Comparison of ENCODE assay signal across 21 cellular contexts in genomic region chr2:179036353-179036905, GRCh38. TPM values are rescaled to one million over a fixed set of nuclear protein-coding genes. Genes with fewer than 3 reads are reported as not detected.
DNase-seq lines count a peak whose midpoint lies in the region; ATAC-seq, FAIRE-seq and TF ChIP-seq lines count a peak whose summit lies in the region.
"Had no signal": no experiment of that assay in that cellular context is flagged by ENCODE, and none has a peak within 500 bp of the region (broad histone marks: within the 10 kb centered on the region; RNA-seq: fewer than 3 reads in every experiment).

No MANE protein-coding gene starts in this region.

- peaks cover 26 to 38% (median 31%) of the 10 kb centered on the region in 3 donors for H3K4me1 Mint-ChIP-seq in T-cell
- H3K4me1 Mint-ChIP-seq in neural progenitor cell = peaks cover 5% of the 10 kb centered on the region
- H3K4me1 Mint-ChIP-seq in WTC11 = peaks cover 16% of the 10 kb centered on the region

- H3K4me3 ChIP-seq in cardiac muscle cell = no peak overlapping the region
- no peak overlapping the region for H3K4me3 ChIP-seq in right atrium auricular region
- H3K4me3 ChIP-seq in neural progenitor cell = no peak overlapping the region

- H3K9me3 Mint-ChIP-seq in T-cell (peaks cover 0 to 3% (median 0%) of the 10 kb centered on the region in 3 donors), neural progenitor cell (no peaks in the 10 kb centered on the region), WTC11 (peaks cover 9% of the 10 kb centered on the region)

- TF ChIP-seq CTCF in cardiac muscle cell (IDR thresholded peaks at IDR 0.05; ENCODE audit: low read depth, low read length) = no peak
- no peak for TF ChIP-seq CTCF in right atrium auricular region (IDR thresholded peaks at IDR 0.05)
- TF ChIP-seq CTCF in neural progenitor cell (IDR thresholded peaks at IDR 0.05) = no peak
- no peak for TF ChIP-seq CTCF in WTC11 (IDR thresholded peaks at IDR 0.05)

- FAIRE-seq in GM12891 (lab: Jason Lieb, UNC) = peak; percentile 33

- H3K36me3 ChIP-seq in cardiac muscle cell (peaks cover 7% of the 10 kb centered on the region), right atrium auricular region (no peaks in the 10 kb centered on the region), neural progenitor cell (no peaks in the 10 kb centered on the region)
- H3K36me3 ChIP-seq: BE2C had no signal

- H3F3A ChIP-seq in neural progenitor cell (ENCODE audit: low read depth) = peaks cover 10% of the 10 kb centered on the region

- peak overlapping the region; percentile 62 for H3K27ac ChIP-seq in cardiac muscle cell
- H3K27ac ChIP-seq in right atrium auricular region = no peak overlapping the region
- no peak overlapping the region for H3K27ac ChIP-seq in neural progenitor cell

- no peak overlapping the region for H3K9ac ChIP-seq in neural progenitor cell
- H3K9ac ChIP-seq: SK-N-SH had no signal

- DNase-seq in cardiac muscle cell (ENCODE audit: low read depth in 1 of 2, low spot score in 1 of 2) (no peak), right atrium auricular region (ENCODE audit: low spot score) (no peak), GM12891 (ENCODE audit: insufficient read length, low spot score) (no peak), T-cell (no peak), neural progenitor cell (ENCODE audit: low spot score) (no peak), NCI-H1092 treated with DMSO at 0.1 percent for 48 hours (lab: John Stamatoyannopoulos, UW) (no peak), WTC11 (ENCODE audit: low spot score) (no peak), foreskin melanocyte (no peak)
- DNase-seq: BE2C; DMS 273 treated with DMSO at 0.1 percent for 48 hours; NCI-H146; NCI-H226; NCI-H69; NK-92 treated with Interleukin-12 subunit alpha and Interleukin-12 subunit beta, amount 100 ng/mL, for 24 hours; PC-3; SK-N-SH had no signal

- no peaks in the 10 kb centered on the region for H4K20me1 ChIP-seq in neural progenitor cell (ENCODE audit: low read depth)

- ATAC-seq in T-cell (replicated peaks in 1 of 4) = no peak
- no peak for ATAC-seq in WTC11
- ATAC-seq: HCT116, PC-3 had no signal

- POLR2A ChIA-PET in T-cell (lab: Charles Lee) = no interaction called here
- POLR2A ChIA-PET in WTC11 (lab: Charles Lee) = no interaction called here

- no peak overlapping the region for H3K4me3 Mint-ChIP-seq in T-cell
- H3K4me3 Mint-ChIP-seq in neural progenitor cell = no peak overlapping the region
- no peak overlapping the region for H3K4me3 Mint-ChIP-seq in WTC11
- H3K4me3 Mint-ChIP-seq: IgD-negative memory B cell had no signal

- CTCF ChIA-PET in T-cell (lab: Charles Lee) (no interaction called here), WTC11 (lab: Charles Lee) (no interaction called here)

- H3K9me3 ChIP-seq in cardiac muscle cell (ENCODE audit: low read depth) (no peaks in the 10 kb centered on the region), right atrium auricular region (no peaks in the 10 kb centered on the region), neural progenitor cell (ENCODE audit: low read depth) (no peaks in the 10 kb centered on the region)
- H3K9me3 ChIP-seq: BE2C, SK-N-SH had no signal

- H3K36me3 Mint-ChIP-seq in T-cell = peaks cover 11% of the 10 kb centered on the region
- H3K36me3 Mint-ChIP-seq in neural progenitor cell = no peaks in the 10 kb centered on the region
- H3K36me3 Mint-ChIP-seq in WTC11 = peaks cover 9% of the 10 kb centered on the region

- H2AFZ ChIP-seq in neural progenitor cell (replicated peaks) = peak overlapping the region; percentile 48

- no peaks in the 10 kb centered on the region for H3K79me2 ChIP-seq in neural progenitor cell (ENCODE audit: low read depth)

- H3K4me2 ChIP-seq in neural progenitor cell = no peak overlapping the region
- H3K4me2 ChIP-seq: SK-N-SH had no signal

- H3K27me3 ChIP-seq in cardiac muscle cell = no peaks in the 10 kb centered on the region
- H3K27me3 ChIP-seq in right atrium auricular region = no peaks in the 10 kb centered on the region
- H3K27me3 ChIP-seq in neural progenitor cell = no peaks in the 10 kb centered on the region
- H3K27me3 ChIP-seq: BE2C had no signal

- no peaks in the 10 kb centered on the region for H3K27me3 Mint-ChIP-seq in T-cell
- H3K27me3 Mint-ChIP-seq in neural progenitor cell (ENCODE audit: insufficient read depth, low read depth) = no peaks in the 10 kb centered on the region
- no peaks in the 10 kb centered on the region for H3K27me3 Mint-ChIP-seq in WTC11 (ENCODE audit: low read depth)
- H3K27me3 Mint-ChIP-seq: IgD-negative memory B cell had no signal

- no peak for TF ChIP-seq POLR2A in GM12891 (IDR thresholded peaks at IDR 0.05; ENCODE audit: low read depth, low read length)

- peaks cover 42% of the 10 kb centered on the region for H3K4me1 ChIP-seq in cardiac muscle cell (ENCODE audit: low read depth)
- H3K4me1 ChIP-seq in right atrium auricular region = peaks cover 0 to 12% of the 10 kb centered on the region in 2 donors
- H3K4me1 ChIP-seq in neural progenitor cell = peaks cover 13% of the 10 kb centered on the region
- H3K4me1 ChIP-seq: BE2C had no signal

- peak overlapping the region; percentile 50 to 70 for H3K27ac Mint-ChIP-seq in T-cell
- H3K27ac Mint-ChIP-seq in neural progenitor cell = no peak overlapping the region
- no peak overlapping the region for H3K27ac Mint-ChIP-seq in WTC11

TF ChIP-seq in GM12891, 5 proteins besides CTCF, POLR2A, EP300 and RAD21:
- TF ChIP-seq POLR2AphosphoS5 (IDR thresholded peaks at IDR 0.05; ENCODE audit: low read depth, low read length) (no peak), PAX5 (IDR thresholded peaks at IDR 0.05; ENCODE audit: insufficient read depth, low read length, severe bottlenecking) (no peak), TAF1 (IDR thresholded peaks at IDR 0.05; ENCODE audit: low read depth, low read length) (no peak), SPI1 (IDR thresholded peaks at IDR 0.05; ENCODE audit: low read depth, low read length) (no peak), POU2F2 (IDR thresholded peaks at IDR 0.05; ENCODE audit: low read depth, low read length) (no peak)

TF ChIP-seq in WTC11, 78 proteins besides CTCF, POLR2A, EP300 and RAD21:
- TF ChIP-seq E2F5 (CRISPR knock-in tag; IDR thresholded peaks at IDR 0.05) = no peak
- TF ChIP-seq USF2 (CRISPR knock-in tag; IDR thresholded peaks at IDR 0.05) = no peak
- TF ChIP-seq ZNF317 (CRISPR knock-in tag; IDR thresholded peaks at IDR 0.05; ENCODE audit: borderline replicate concordance, low read depth) = no peak

RNA-seq across cellular contexts. Expression of gene CCDC141, which starts 13.5 kb away (rescaled TPM):
- total RNA-seq in cardiac muscle cell (95.5 and 213 TPM in 2 replicates), right atrium auricular region (100 to 1,000 TPM in 1 of 2 donors, 10 to 100 TPM in 1; 28.9 to 146 TPM), T-cell (10 to 100 TPM; 13.2 to 44.8 (median 16.8) TPM), neural progenitor cell (ENCODE audit: low replicate concordance) (0.46 and 1.8 TPM in 2 replicates), WTC11 (2021) (8.5 to 10.2 TPM (median 8.8 TPM) in 3 replicates)
- polyA plus RNA-seq in cardiac muscle cell = 134 and 260 TPM in 2 replicates
- 1.5 TPM for polyA plus RNA-seq in GM12891 (2012; ENCODE audit: low read depth, missing spikeins)
- total RNA-seq: Daoy, HT-29 had no signal
- polyA plus RNA-seq: AG04450 had no signal

Comparison
In these comparisons a context has a peak if more than half of its experiments do, and no peak if none do; other contexts are left out.
1. H3K27ac Mint-ChIP-seq: peak in T-cell (2 of 2); none in neural progenitor cell (single experiment) and WTC11 (single experiment).